Comparison of ENCODE assay signal across 1 cellular context in the genomic region with DNA sequence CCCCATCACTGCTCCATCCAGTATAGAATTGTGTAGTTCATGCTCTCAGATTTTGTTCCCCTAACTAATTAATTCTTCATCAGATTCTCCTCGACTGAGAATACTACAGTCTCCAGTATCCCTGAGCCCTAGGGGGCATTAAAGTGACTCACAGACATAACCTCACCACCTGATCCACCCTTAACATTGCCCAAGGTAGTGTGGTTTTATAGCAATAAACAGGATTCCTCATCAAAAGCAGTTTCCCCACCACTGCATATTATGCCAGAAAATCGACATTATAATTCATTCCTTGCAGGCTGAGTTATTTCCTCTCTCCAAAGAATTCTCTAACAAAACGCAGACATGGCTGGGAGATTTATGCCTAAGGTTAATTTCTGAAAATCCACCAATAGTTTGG.
TF ChIP-seq lines count a peak whose summit lies in the region.

No MANE protein-coding gene starts in this region.

TF ChIP-seq in WTC11, 78 proteins besides CTCF, POLR2A, EP300 and RAD21 (continued from another document):
- TF ChIP-seq SOX15 (CRISPR knock-in tag; IDR thresholded peaks at IDR 0.05): no peak
- TF ChIP-seq, protein P1, sequence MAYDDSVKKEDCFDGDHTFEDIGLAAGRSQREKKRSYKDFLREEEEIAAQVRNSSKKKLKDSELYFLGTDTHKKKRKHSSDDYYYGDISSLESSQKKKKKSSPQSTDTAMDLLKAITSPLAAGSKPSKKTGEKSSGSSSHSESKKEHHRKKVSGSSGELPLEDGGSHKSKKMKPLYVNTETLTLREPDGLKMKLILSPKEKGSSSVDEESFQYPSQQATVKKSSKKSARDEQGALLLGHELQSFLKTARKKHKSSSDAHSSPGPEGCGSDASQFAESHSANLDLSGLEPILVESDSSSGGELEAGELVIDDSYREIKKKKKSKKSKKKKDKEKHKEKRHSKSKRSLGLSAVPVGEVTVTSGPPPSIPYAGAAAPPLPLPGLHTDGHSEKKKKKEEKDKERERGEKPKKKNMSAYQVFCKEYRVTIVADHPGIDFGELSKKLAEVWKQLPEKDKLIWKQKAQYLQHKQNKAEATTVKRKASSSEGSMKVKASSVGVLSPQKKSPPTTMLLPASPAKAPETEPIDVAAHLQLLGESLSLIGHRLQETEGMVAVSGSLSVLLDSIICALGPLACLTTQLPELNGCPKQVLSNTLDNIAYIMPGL (CRISPR knock-in tag; IDR thresholded peaks at IDR 0.05): no peak
- no peak for TF ChIP-seq MXD4 (CRISPR knock-in tag; IDR thresholded peaks at IDR 0.05; ENCODE audit: borderline replicate concordance)
